In genomic region chr12:49636979-49637378, GRCh38 we compare ENCODE assay signal across 8 cellular contexts. TPM values are rescaled to one million over a fixed set of nuclear protein-coding genes. Genes with fewer than 3 reads are reported as not detected.
DNase-seq lines count a peak whose midpoint lies in the region; ATAC-seq and TF ChIP-seq lines count a peak whose summit lies in the region.

No MANE protein-coding gene starts in this region.

- peak; percentile 58 for ATAC-seq in GM19035 (IDR thresholded peaks at IDR 0.05; ENCODE audit: unreplicated experiment)

- 0 out of 2 replicates have a peak, but pooled peaks cover 2% of the 10 kb centered on the region for H3K36me3 ChIP-seq in WERI-Rb-1

- DNase-seq in AML-193 (lab: John Stamatoyannopoulos, UW): peak; percentile 67 to 74
- DNase-seq in NCI-H128 (lab: John Stamatoyannopoulos, UW; ENCODE audit: unreplicated experiment): peak; percentile 7
- DNase-seq in WERI-Rb-1: peak; percentile 76
- DNase-seq in cardiac fibroblast (ENCODE audit: low read depth in 2 of 2): peak; percentile 80 to 82
- peak; percentile 80 for DNase-seq in inferior parietal cortex (ENCODE audit: extremely low spot score)
- peak; percentile 51 for DNase-seq in stimulated activated CD4-positive, alpha-beta T cell treated with anti-CD3 and anti-CD28 coated beads, Interleukin-1b, Interleukin-23, amount 100 ng/mL, for 48 hours
- no peak for DNase-seq in posterior vena cava (ENCODE audit: low spot score)

- intact Hi-C loops in posterior vena cava (cut with DNase I): no loop called here

- H3K27me3 ChIP-seq in WERI-Rb-1 (ENCODE audit: insufficient read depth, low read depth, severe bottlenecking): no peaks in the 10 kb centered on the region

- peak; percentile 82 for TF ChIP-seq CTCF in WERI-Rb-1 (IDR thresholded peaks at IDR 0.05; ENCODE audit: low read depth, low read length)
- peak; percentile 87 for TF ChIP-seq CTCF in cardiac fibroblast (IDR thresholded peaks at IDR 0.05; ENCODE audit: low read depth, low read length)

- no peaks in the 10 kb centered on the region for H3K9me3 ChIP-seq in WERI-Rb-1 (ENCODE audit: severe bottlenecking)

- peak overlapping the region; percentile 19; the same call in 1 of the 2 replicates for H3K27ac ChIP-seq in WERI-Rb-1

- H3K4me3 ChIP-seq in WERI-Rb-1 (ENCODE audit: low read depth, low read length) (no peak overlapping the region), cardiac fibroblast (replicated peaks in 1 of 2; ENCODE audit: low read depth in 2 of 2, low read length in 2 of 2) (no peak overlapping the region)

RNA-seq across cellular contexts. Expression of gene PRPF40B, which starts 13.6 kb away (rescaled TPM):
- total RNA-seq in posterior vena cava: 10 to 100 TPM; 16.2 to 20.7 TPM

RNA-seq across cellular contexts. Expression of gene FAM186B, which starts 31.5 kb away (rescaled TPM):
- under 1 TPM in 1 of 2 donors, not detected in 1; 0.14 TPM for total RNA-seq in posterior vena cava
